ENCODE assay signal across 8 cellular contexts in the genomic region with DNA sequence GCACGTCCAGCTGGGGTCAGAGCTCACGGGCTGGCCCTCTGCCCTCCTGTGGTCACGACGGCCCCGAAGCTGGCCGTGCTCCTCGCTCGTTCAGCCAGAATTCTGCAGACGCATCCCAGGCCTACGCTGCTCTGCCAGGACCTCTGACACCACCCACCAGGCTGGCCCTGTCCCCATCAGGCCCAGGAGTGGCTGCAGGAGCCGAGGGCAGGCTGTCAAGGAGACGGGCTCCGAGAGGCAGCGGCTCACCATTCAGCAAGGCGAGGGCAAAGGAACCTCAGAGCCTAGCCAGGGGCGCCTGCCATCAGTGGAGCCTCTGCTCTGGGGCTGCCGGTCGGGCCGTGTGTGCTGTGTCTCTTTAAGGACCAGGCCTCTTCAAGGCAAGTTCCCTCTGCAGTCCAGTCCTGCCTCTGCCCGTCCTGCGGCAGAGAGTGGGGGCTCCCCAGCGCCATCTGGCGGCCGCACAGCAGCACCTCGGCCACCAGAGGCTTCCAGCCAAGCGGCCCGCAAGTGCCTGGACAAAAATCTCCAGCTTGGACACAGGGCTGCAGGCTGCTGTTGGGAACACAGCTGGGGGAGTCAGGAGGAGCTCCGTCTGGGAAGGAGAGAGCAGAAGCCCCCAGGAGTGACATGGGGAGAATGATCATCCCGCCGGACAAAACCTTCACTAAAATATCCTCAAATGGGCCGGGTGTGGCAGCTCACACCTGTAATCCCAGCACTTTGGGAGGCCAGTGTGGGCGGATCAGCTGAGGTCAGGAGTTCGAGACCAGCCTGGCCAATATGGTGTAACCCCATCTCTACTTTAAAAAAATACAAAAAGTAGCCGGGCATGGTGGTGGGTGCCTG. TPM values are rescaled to one million over a fixed set of nuclear protein-coding genes. Genes with fewer than 3 reads are reported as not detected.
A peak's percentile ranks its signal among the peaks of the same experiment; 100 is the strongest.
DNase-seq lines count a peak whose midpoint lies in the region; ATAC-seq, FAIRE-seq and TF ChIP-seq lines count a peak whose summit lies in the region.

No MANE protein-coding gene starts in this region.

- H3K9ac ChIP-seq in fibroblast of lung (ENCODE audit: insufficient read depth, low read length), result peak overlapping the region; percentile 23

- DNase-seq in CD1c-positive myeloid dendritic cell (ENCODE audit: extremely low spot score), result peak; percentile 86
- DNase-seq in RCC 7860 (ENCODE audit: low spot score), result peak; percentile 63
- DNase-seq in activated T-helper 1 cell treated with anti-CD3 and anti-CD28 coated beads, Interleukin-12 subunit alpha, Interleukin-12 subunit beta, Interleukin-2, Interleukin-4 antibody, amounts not matched to agents 30 ng/mL and 10 ng/mL and 1 ng/mL, durations not matched to agents 14 hours and 24 hours and 36 hours (ENCODE audit: low spot score), result peak; percentile 64
- peak; percentile 80 to 89 for DNase-seq in fibroblast of lung (ENCODE audit: low read depth in 2 of 2)
- DNase-seq in natural killer cell, result peak; percentile 79
- DNase-seq in NCI-H524 treated with DMSO at 0.1 percent for 48 hours (lab: John Stamatoyannopoulos, UW), result no peak

- peak; percentile 36 for ATAC-seq in HG03354 (IDR thresholded peaks at IDR 0.05; ENCODE audit: poor library complexity, severe bottlenecking, unreplicated experiment)
- peak; percentile 92 to 100 (median 99) for ATAC-seq in natural killer cell
- peak; percentile 75 for ATAC-seq in stimulated activated memory B cell treated with anti-CD40 and anti-IgM and Interleukin-4, amounts not matched to agents 10 μg/mL and 1 μg/mL and 100 μg/mL, for 72 hours

- peaks cover 17% of the 10 kb centered on the region for H3K27me3 ChIP-seq in fibroblast of lung (ENCODE audit: control insufficient read depth, insufficient read depth, low read length)

- no peaks in the 10 kb centered on the region for H3K36me3 ChIP-seq in fibroblast of lung (ENCODE audit: control insufficient read depth, insufficient read depth, low read length)

- H3K9me3 ChIP-seq in fibroblast of lung (ENCODE audit: control insufficient read depth, insufficient read depth, low read depth, low read length), result no peaks in the 10 kb centered on the region

- H3K27me3 Mint-ChIP-seq in activated T-helper 1 cell treated with anti-CD3 and anti-CD28 coated beads, Interleukin-12 subunit alpha, Interleukin-12 subunit beta, Interleukin-2, Interleukin-4 antibody, amounts not matched to agents 30 ng/mL and 10 ng/mL and 1 ng/mL, durations not matched to agents 14 hours and 24 hours and 36 hours (ENCODE audit: insufficient read depth), result peaks cover 5% of the 10 kb centered on the region
- no peaks in the 10 kb centered on the region for H3K27me3 Mint-ChIP-seq in natural killer cell (ENCODE audit: low read depth in 2 of 2)
- H3K27me3 Mint-ChIP-seq in stimulated activated memory B cell treated with anti-CD40 and anti-IgM and Interleukin-4, amounts not matched to agents 10 μg/mL and 1 μg/mL and 100 μg/mL, for 72 hours, result no peaks in the 10 kb centered on the region

- H4K20me1 ChIP-seq in fibroblast of lung (ENCODE audit: control insufficient read depth, extremely low read depth, insufficient read depth, low read length), result no peaks in the 10 kb centered on the region

- peak overlapping the region; percentile 86 for H2AFZ ChIP-seq in fibroblast of lung (ENCODE audit: low read length)

- H3K9me3 Mint-ChIP-seq in activated T-helper 1 cell treated with anti-CD3 and anti-CD28 coated beads, Interleukin-12 subunit alpha, Interleukin-12 subunit beta, Interleukin-2, Interleukin-4 antibody, amounts not matched to agents 30 ng/mL and 10 ng/mL and 1 ng/mL, durations not matched to agents 14 hours and 24 hours and 36 hours, result no peaks in the 10 kb centered on the region
- H3K9me3 Mint-ChIP-seq in natural killer cell, result no peaks in the 10 kb centered on the region
- H3K9me3 Mint-ChIP-seq in stimulated activated memory B cell treated with anti-CD40 and anti-IgM and Interleukin-4, amounts not matched to agents 10 μg/mL and 1 μg/mL and 100 μg/mL, for 72 hours, result no peaks in the 10 kb centered on the region

- peak overlapping the region in 1 of 4 experiments; percentile 25 for H3K4me3 ChIP-seq in fibroblast of lung (replicated peaks in 1 of 4; ENCODE audit: control extremely low read depth in 1 of 4, insufficient read depth in 1 of 4, low read depth in 3 of 4, low read length in 4 of 4)

- TF ChIP-seq CTCF in fibroblast of lung (conservative IDR thresholded peaks at IDR 0.05 in 1 of 2, IDR thresholded peaks at IDR 0.05 in 1 of 2; ENCODE audit: low read depth in 1 of 2, low read length in 2 of 2) (peak; percentile 96 to 98), natural killer cell (IDR thresholded peaks at IDR 0.05) (peak; percentile 95)

- H3K27ac ChIP-seq in fibroblast of lung (ENCODE audit: insufficient read depth, low read length), result no peak overlapping the region

- peaks cover 13% of the 10 kb centered on the region for H3K4me1 ChIP-seq in fibroblast of lung (ENCODE audit: control insufficient read depth, extremely low read depth, insufficient read depth, low read length)

- H3K4me3 Mint-ChIP-seq in activated T-helper 1 cell treated with anti-CD3 and anti-CD28 coated beads, Interleukin-12 subunit alpha, Interleukin-12 subunit beta, Interleukin-2, Interleukin-4 antibody, amounts not matched to agents 30 ng/mL and 10 ng/mL and 1 ng/mL, durations not matched to agents 14 hours and 24 hours and 36 hours, result no peak overlapping the region
- no peak overlapping the region for H3K4me3 Mint-ChIP-seq in natural killer cell
- H3K4me3 Mint-ChIP-seq in stimulated activated memory B cell treated with anti-CD40 and anti-IgM and Interleukin-4, amounts not matched to agents 10 μg/mL and 1 μg/mL and 100 μg/mL, for 72 hours, result no peak overlapping the region

- H3K4me2 ChIP-seq in fibroblast of lung (ENCODE audit: extremely low read depth, insufficient read depth, low read length), result peak overlapping the region; percentile 80

- H3K27ac Mint-ChIP-seq in activated T-helper 1 cell treated with anti-CD3 and anti-CD28 coated beads, Interleukin-12 subunit alpha, Interleukin-12 subunit beta, Interleukin-2, Interleukin-4 antibody, amounts not matched to agents 30 ng/mL and 10 ng/mL and 1 ng/mL, durations not matched to agents 14 hours and 24 hours and 36 hours, result no peak overlapping the region
- H3K27ac Mint-ChIP-seq in natural killer cell, result no peak overlapping the region
- H3K27ac Mint-ChIP-seq in stimulated activated memory B cell treated with anti-CD40 and anti-IgM and Interleukin-4, amounts not matched to agents 10 μg/mL and 1 μg/mL and 100 μg/mL, for 72 hours, result peak overlapping the region; percentile 64

- intact Hi-C loops in activated T-helper 1 cell treated with anti-CD3 and anti-CD28 coated beads, Interleukin-12 subunit alpha, Interleukin-12 subunit beta, Interleukin-2, Interleukin-4 antibody, amounts not matched to agents 30 ng/mL and 10 ng/mL and 1 ng/mL, durations not matched to agents 14 hours and 24 hours and 36 hours (cut with micrococcal nuclease), result loop anchor here (1.0 kb wide), 1 partner anchor 64 kb away; no protein-coding TSS in a partner anchor
- intact Hi-C loops in natural killer cell (cut with micrococcal nuclease), result loop anchor here (1.0 kb wide), 1 partner anchor 64 kb away; no protein-coding TSS in a partner anchor

- H3K4me1 Mint-ChIP-seq in activated T-helper 1 cell treated with anti-CD3 and anti-CD28 coated beads, Interleukin-12 subunit alpha, Interleukin-12 subunit beta, Interleukin-2, Interleukin-4 antibody, amounts not matched to agents 30 ng/mL and 10 ng/mL and 1 ng/mL, durations not matched to agents 14 hours and 24 hours and 36 hours (ENCODE audit: low read depth), result no peaks in the 10 kb centered on the region
- peaks cover 11 to 15% of the 10 kb centered on the region in 2 donors for H3K4me1 Mint-ChIP-seq in natural killer cell
- peaks cover 64% of the 10 kb centered on the region for H3K4me1 Mint-ChIP-seq in stimulated activated memory B cell treated with anti-CD40 and anti-IgM and Interleukin-4, amounts not matched to agents 10 μg/mL and 1 μg/mL and 100 μg/mL, for 72 hours

- no peaks in the 10 kb centered on the region for H3K36me3 Mint-ChIP-seq in activated T-helper 1 cell treated with anti-CD3 and anti-CD28 coated beads, Interleukin-12 subunit alpha, Interleukin-12 subunit beta, Interleukin-2, Interleukin-4 antibody, amounts not matched to agents 30 ng/mL and 10 ng/mL and 1 ng/mL, durations not matched to agents 14 hours and 24 hours and 36 hours (ENCODE audit: low read depth)
- H3K36me3 Mint-ChIP-seq in natural killer cell, result no peaks in the 10 kb centered on the region
- no peaks in the 10 kb centered on the region for H3K36me3 Mint-ChIP-seq in stimulated activated memory B cell treated with anti-CD40 and anti-IgM and Interleukin-4, amounts not matched to agents 10 μg/mL and 1 μg/mL and 100 μg/mL, for 72 hours

- no peaks in the 10 kb centered on the region for H3K79me2 ChIP-seq in fibroblast of lung (ENCODE audit: control insufficient read depth, insufficient read depth, low read length)

- FAIRE-seq in RCC 7860 (lab: Jason Lieb, UNC), result no peak

RNA-seq across cellular contexts. Expression of a gene that starts 7.4 kb away (rescaled TPM):
- 58.4 and 66.7 TPM in 2 replicates for total RNA-seq in activated T-helper 1 cell treated with anti-CD3 and anti-CD28 coated beads, Interleukin-12 subunit alpha, Interleukin-12 subunit beta, Interleukin-2, Interleukin-4 antibody, amounts not matched to agents 30 ng/mL and 10 ng/mL and 1 ng/mL, durations not matched to agents 14 hours and 24 hours and 36 hours
- 84.7 and 91.9 TPM in 2 replicates for total RNA-seq in fibroblast of lung
- 43.7 and 51.5 TPM in 2 replicates for polyA plus RNA-seq in fibroblast of lung
- 46.2 and 48.9 TPM in 2 replicates for polyA plus RNA-seq in fibroblast of lung (2012)
- polyA minus RNA-seq in fibroblast of lung (ENCODE audit: low replicate concordance), result 184 and 229 TPM in 2 replicates
- 100 to 1,000 TPM; 155 to 215 (median 163) TPM for total RNA-seq in natural killer cell

Comparison
In these comparisons a context has a peak if more than half of its experiments do, and no peak if none do; other contexts are left out.
1. ATAC-seq: peak in every context shown above with its lines; median percentile 99 in natural killer cell; 75 in stimulated activated memory B cell treated with anti-CD40 and anti-IgM and Interleukin-4, amounts not matched to agents 10 μg/mL and 1 μg/mL and 100 μg/mL, for 72 hours; 36 in HG03354.